In the genomic region with DNA sequence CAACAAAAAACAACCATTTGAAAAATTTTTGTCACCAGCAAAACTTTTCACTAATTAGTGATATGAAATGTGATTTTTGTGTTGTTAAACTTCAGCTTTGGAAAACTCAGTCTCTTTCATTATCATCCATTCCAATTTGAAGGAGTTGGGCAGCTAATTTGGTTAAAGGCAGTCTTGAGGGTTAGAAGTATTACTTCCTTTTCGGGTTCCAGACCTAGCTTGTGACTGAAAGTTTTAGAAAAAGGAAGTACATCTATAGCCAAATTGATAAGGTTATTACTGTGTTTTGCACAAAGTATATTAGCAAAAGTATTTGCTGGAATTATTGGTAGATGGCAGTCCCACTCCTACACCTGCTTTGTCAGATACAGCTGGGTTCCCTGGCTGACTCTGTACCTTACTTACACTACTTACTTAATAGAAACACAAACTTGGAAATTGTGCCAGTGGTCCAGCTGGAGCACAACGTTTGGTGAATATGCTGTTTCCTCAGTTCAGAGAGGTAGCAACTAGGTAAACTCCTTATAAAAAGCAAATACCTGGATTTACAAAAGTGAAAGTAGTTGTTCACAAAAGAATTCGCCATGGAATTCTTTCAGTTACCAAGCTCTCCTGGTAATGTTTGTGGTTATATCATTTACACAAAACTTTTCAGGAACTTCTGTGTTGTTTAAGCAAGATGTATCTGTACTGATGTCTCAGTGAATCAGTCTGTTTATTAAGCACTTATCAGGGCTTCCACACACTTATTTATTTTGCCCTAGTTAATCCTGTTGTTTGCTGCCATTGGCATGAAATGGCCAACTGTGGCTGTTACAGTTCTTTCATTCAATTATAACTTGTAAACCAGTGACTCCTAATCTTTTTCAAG, we compare ENCODE assay signal across 8 cellular contexts. TPM values are rescaled to one million over a fixed set of nuclear protein-coding genes. Genes with fewer than 3 reads are reported as not detected.
DNase-seq lines count a peak whose midpoint lies in the region; ATAC-seq and TF ChIP-seq lines count a peak whose summit lies in the region.

No MANE protein-coding gene starts in this region.

- DNase-seq in NAMALWA (ENCODE audit: low spot score) = peak; percentile 53
- DNase-seq in lower lobe of right lung = no peak
- DNase-seq in mucosa of gallbladder (ENCODE audit: low spot score) = no peak
- DNase-seq in stimulated activated CD4-positive, alpha-beta T cell treated with anti-CD3 and anti-CD28 coated beads, Interleukin-4, amount 100 ng/mL, for 1 hour = no peak
- no peak for DNase-seq in COLO829 (ENCODE audit: low spot score)
- no peak for DNase-seq in activated gamma-delta T cell (lab: John Stamatoyannopoulos, UW)

- peak overlapping the region; percentile 2 for H3K27ac ChIP-seq in lower lobe of right lung

- no peaks in the 10 kb centered on the region for H3K27me3 ChIP-seq in lower lobe of right lung (ENCODE audit: low read depth)

- no peak overlapping the region for H3K4me3 ChIP-seq in lower lobe of right lung

- peaks cover 60% of the 10 kb centered on the region for H3K36me3 ChIP-seq in lower lobe of right lung

- ATAC-seq in GM18861 (IDR thresholded peaks at IDR 0.05; ENCODE audit: unreplicated experiment) = peak; percentile 61
- peak; percentile 69 for ATAC-seq in HG02610 (IDR thresholded peaks at IDR 0.05; ENCODE audit: unreplicated experiment)
- peak; percentile 40 to 61 for ATAC-seq in lower lobe of right lung

- peaks cover 25% of the 10 kb centered on the region for H3K4me1 ChIP-seq in lower lobe of right lung

- H3K9me3 ChIP-seq in lower lobe of right lung = no peaks in the 10 kb centered on the region

- TF ChIP-seq CTCF in lower lobe of right lung (IDR thresholded peaks at IDR 0.05) = no peak

- intact Hi-C loops in lower lobe of right lung (cut with DNase I) = no loop called here

RNA-seq across cellular contexts. Expression of gene TIPARP, which starts 31.6 kb away (rescaled TPM):
- 58.0 TPM for total RNA-seq in lower lobe of right lung
- 28.5 TPM for total RNA-seq in mucosa of gallbladder
